In genomic region chr15:83471307-83471866, GRCh38 we compare ENCODE assay signal across 1 cellular context.
TF ChIP-seq lines count a peak whose summit lies in the region.

No MANE protein-coding gene starts in this region.

TF ChIP-seq in HepG2, 621 proteins besides CTCF, POLR2A, EP300 and RAD21:
- no peak for TF ChIP-seq FIP1L1 (IDR thresholded peaks at IDR 0.05; ENCODE audit: borderline replicate concordance, insufficient read depth, low read depth, low read length)
- TF ChIP-seq NCOA5 (CRISPR knock-in tag; IDR thresholded peaks at IDR 0.05) = no peak
- TF ChIP-seq SRF (IDR thresholded peaks at IDR 0.05; ENCODE audit: low read depth, low read length) = 0 out of 2 replicates have a peak, but pooled peaks have one; percentile 23
TF ChIP-seq in HepG2: peak in this region for 1.
